Comparison of ENCODE assay signal across 7 cellular contexts in genomic region chr4:150921486-150921885, GRCh38.
DNase-seq lines count a peak whose midpoint lies in the region; ATAC-seq and TF ChIP-seq lines count a peak whose summit lies in the region.
"Not testable (repeated sequence)": the region's sequence is repeated elsewhere in the genome, so short reads cannot be mapped to it uniquely, and the experiment has no call there.

No MANE protein-coding gene starts in this region.

- POLR2A ChIA-PET in HCT116 (lab: Charles Lee) = not testable (repeated sequence)

- DNase-seq in HCT116 (ENCODE audit: low read depth, low spot score); activated T-cell treated with anti-CD3 and anti-CD28 coated beads, Interleukin-2, amount 50 U/mL, for 24 hours; left colon; mucosa of descending colon: not testable (repeated sequence)
- peak; percentile 15 for DNase-seq in epithelial cell of esophagus (ENCODE audit: low read depth)

- not testable (repeated sequence) for H3K9me3 Mint-ChIP-seq in activated T-cell treated with anti-CD3 and anti-CD28 coated beads, Interleukin-2, amount 50 U/mL, for 24 hours

- H3K4me2 ChIP-seq in HCT116 (ENCODE audit: low read length) = peak overlapping the region; percentile 51; the same call in 1 of the 2 replicates

- H3K4me1 ChIP-seq in HCT116 (ENCODE audit: control insufficient read depth in 1 of 2, insufficient read depth in 2 of 2, low read length in 2 of 2) = peaks cover 28 to 30% of the 10 kb centered on the region in 2 experiments
- not testable (repeated sequence) for H3K4me1 ChIP-seq in mucosa of descending colon (ENCODE audit: low read depth)

- H3K27me3 Mint-ChIP-seq in activated T-cell treated with anti-CD3 and anti-CD28 coated beads, Interleukin-2, amount 50 U/mL, for 24 hours = not testable (repeated sequence)

- H3K27ac Mint-ChIP-seq in activated T-cell treated with anti-CD3 and anti-CD28 coated beads, Interleukin-2, amount 50 U/mL, for 24 hours = peak overlapping the region; percentile 29

- not testable (repeated sequence) for H4K20me1 ChIP-seq in HCT116 (ENCODE audit: insufficient read depth)

- not testable (repeated sequence) for TF ChIP-seq CTCF in C4-2B (conservative IDR thresholded peaks at IDR 0.05); HCT116 (IDR thresholded peaks at IDR 0.05 in 2 of 3, conservative IDR thresholded peaks at IDR 0.05 in 1 of 3; ENCODE audit: borderline replicate concordance in 1 of 3, insufficient read depth in 1 of 3, low read depth in 2 of 3, low read length in 2 of 3); epithelial cell of esophagus (IDR thresholded peaks at IDR 0.05; ENCODE audit: insufficient read depth, low read depth, low read length, missing control alignments); mucosa of descending colon (IDR thresholded peaks at IDR 0.05)

- not testable (repeated sequence) for H3K9ac ChIP-seq in HCT116 (ENCODE audit: low read length)

- ATAC-seq in HCT116 = peak; percentile 58; the same call in 1 of the 2 replicates
- ATAC-seq in esophagus mucosa = peak; percentile 60
- peak; percentile 71 for ATAC-seq in left colon
- peak; percentile 61 for ATAC-seq in mucosa of descending colon

- H3K27me3 ChIP-seq in HCT116 (ENCODE audit: insufficient read depth, low read length) = not testable (repeated sequence)

- RAD21 ChIA-PET in HCT116 (lab: Charles Lee; ENCODE audit: low non-redundant PET in 1 of 2, low total read pairs in 2 of 2, uncharacterized antibody in 2 of 2, unreplicated experiment in 2 of 2) = not testable (repeated sequence)

- not testable (repeated sequence) for BruUV-seq in HCT116 (replicated peaks; lab: Mats Ljungman, UMichigan)

- H3K9me2 ChIP-seq in HCT116 (ENCODE audit: insufficient read depth) = not testable (repeated sequence)

- TF ChIP-seq RAD21 in HCT116 (IDR thresholded peaks at IDR 0.05; ENCODE audit: low read depth) = not testable (repeated sequence)

- peak overlapping the region; percentile 73 for H3K27ac ChIP-seq in C4-2B
- H3K27ac ChIP-seq in HCT116 (ENCODE audit: low read depth, low read length) = not testable (repeated sequence)

- CTCF ChIA-PET in HCT116 (lab: Charles Lee) = not testable (repeated sequence)

- not testable (repeated sequence) for H3K4me3 ChIP-seq in HCT116 (replicated peaks in 1 of 2; ENCODE audit: low read depth in 1 of 2, low read length in 2 of 2); epithelial cell of esophagus (ENCODE audit: low read length); mucosa of descending colon

- not testable (repeated sequence) for H3K36me3 ChIP-seq in HCT116 (ENCODE audit: control insufficient read depth in 1 of 2, insufficient read depth in 2 of 2, low read length in 2 of 2); mucosa of descending colon (ENCODE audit: low read depth)

- H2AFZ ChIP-seq in HCT116 (ENCODE audit: low read depth, low read length, poor library complexity, severe bottlenecking) = not testable (repeated sequence)

- H3K4me1 Mint-ChIP-seq in activated T-cell treated with anti-CD3 and anti-CD28 coated beads, Interleukin-2, amount 50 U/mL, for 24 hours (ENCODE audit: low read depth) = not testable (repeated sequence)

- intact Hi-C loops in HCT116 (cut with micrococcal nuclease); left colon (cut with DNase I, micrococcal nuclease); mucosa of descending colon (cut with DNase I, micrococcal nuclease): not testable (repeated sequence)

- not testable (repeated sequence) for H3K79me2 ChIP-seq in HCT116 (ENCODE audit: insufficient read depth, low read length)

- H3K36me3 Mint-ChIP-seq in activated T-cell treated with anti-CD3 and anti-CD28 coated beads, Interleukin-2, amount 50 U/mL, for 24 hours (ENCODE audit: low read depth) = peaks cover 83% of the 10 kb centered on the region

- not testable (repeated sequence) for TF ChIP-seq POLR2A in HCT116 (IDR thresholded peaks at IDR 0.05; ENCODE audit: borderline replicate concordance, extremely low read depth, insufficient read depth, insufficient read length)

- H3K9me3 ChIP-seq in HCT116 (ENCODE audit: control insufficient read depth in 1 of 2, insufficient read depth in 1 of 2, low read depth in 1 of 2, low read length in 2 of 2); mucosa of descending colon: not testable (repeated sequence)

- not testable (repeated sequence) for H3K4me3 Mint-ChIP-seq in activated T-cell treated with anti-CD3 and anti-CD28 coated beads, Interleukin-2, amount 50 U/mL, for 24 hours
